8 cellular contexts compared by ENCODE assay signal in genomic region chr4:40228497-40229365, GRCh38. TPM values are rescaled to one million over a fixed set of nuclear protein-coding genes. Genes with fewer than 3 reads are reported as not detected.
DNase-seq lines count a peak whose midpoint lies in the region; ATAC-seq, FAIRE-seq and TF ChIP-seq lines count a peak whose summit lies in the region.

No MANE protein-coding gene starts in this region.

- CTCF ChIA-PET in endothelial cell of umbilical vein (lab: Charles Lee) = interaction anchor here (1.1 to 2.1 kb wide), 5 partner anchors 79 to 96 kb away, joined by 3 to 7 read pairs (median 4); no protein-coding TSS in a partner anchor

- ATAC-seq in GM21423 (IDR thresholded peaks at IDR 0.05; ENCODE audit: unreplicated experiment) = peak; percentile 59

- peak; percentile 30 to 34 for TF ChIP-seq CTCF in endothelial cell of umbilical vein (IDR thresholded peaks at IDR 0.05; ENCODE audit: extremely low read depth in 1 of 2, insufficient read depth in 1 of 2, low read depth in 1 of 2, low read length in 2 of 2)

- no peak overlapping the region for H3K9ac ChIP-seq in endothelial cell of umbilical vein (replicated peaks; ENCODE audit: extremely low read depth, insufficient read depth, low read length)

- H3K36me3 ChIP-seq in KOPT-K1 (ENCODE audit: insufficient read depth, low read length) (peaks cover 79% of the 10 kb centered on the region), endothelial cell of umbilical vein (ENCODE audit: control insufficient read depth in 2 of 2, extremely low read depth in 1 of 2, insufficient read depth in 2 of 2, low read length in 2 of 2) (no peaks in the 10 kb centered on the region)

- H2AFZ ChIP-seq in endothelial cell of umbilical vein (ENCODE audit: low read depth, low read length) = no peak overlapping the region

- H3K4me1 ChIP-seq in endothelial cell of umbilical vein (ENCODE audit: control insufficient read depth, extremely low read depth, insufficient read depth, low read length) = no peaks in the 10 kb centered on the region

- DNase-seq in endothelial cell of umbilical vein (ENCODE audit: low read depth, low spot score) (no peak), NCI-H187 treated with DMSO at 0.1 percent for 48 hours (lab: John Stamatoyannopoulos, UW) (no peak), HK-2 (ENCODE audit: unreplicated experiment) (no peak), NCI-H2171 (lab: John Stamatoyannopoulos, UW) (no peak)
- no peak for DNase-seq in NK-92 treated with Interleukin-12 subunit alpha and Interleukin-12 subunit beta, amount 100 ng/mL, for 24 hours (lab: John Stamatoyannopoulos, UW)

- intact Hi-C loops in endothelial cell of umbilical vein (cut with micrococcal nuclease) = loop anchor here (1.0 kb wide), 1 partner anchor 81 kb away; no protein-coding TSS in a partner anchor

- peak overlapping the region; percentile 34; the same call in 1 of the 2 replicates for H3K4me3 ChIP-seq in GM08714 (ENCODE audit: low read length)
- H3K4me3 ChIP-seq in endothelial cell of umbilical vein (replicated peaks in 1 of 3; ENCODE audit: insufficient read depth in 1 of 3, low read depth in 1 of 3, low read length in 3 of 3) = no peak overlapping the region

- no peaks in the 10 kb centered on the region for H4K20me1 ChIP-seq in endothelial cell of umbilical vein (replicated peaks; ENCODE audit: control insufficient read depth, extremely low read depth, insufficient read depth, low read length)

- H3K4me2 ChIP-seq in endothelial cell of umbilical vein (ENCODE audit: insufficient read depth, low read length) = no peak overlapping the region

- TF ChIP-seq POLR2A in endothelial cell of umbilical vein (IDR thresholded peaks at IDR 0.05; ENCODE audit: low read depth, low read length) = no peak

- no TSS peak for BruUV-seq in endothelial cell of umbilical vein (replicated peaks; lab: Mats Ljungman, UMichigan)

- FAIRE-seq in endothelial cell of umbilical vein (lab: Jason Lieb, UNC) = peak; percentile 66

- no peaks in the 10 kb centered on the region for H3K9me3 ChIP-seq in KOPT-K1 (ENCODE audit: insufficient read depth, low read length, poor library complexity, severe bottlenecking)
- H3K9me3 ChIP-seq in endothelial cell of umbilical vein (replicated peaks; ENCODE audit: control insufficient read depth, insufficient read depth, low read length) = no peaks in the 10 kb centered on the region

- POLR2A ChIA-PET in endothelial cell of umbilical vein (lab: Charles Lee) = no interaction called here

- no peaks in the 10 kb centered on the region for H3K27me3 ChIP-seq in endothelial cell of umbilical vein (ENCODE audit: control insufficient read depth in 2 of 2, insufficient read depth in 2 of 2, low read length in 2 of 2)

- H3K79me2 ChIP-seq in endothelial cell of umbilical vein (ENCODE audit: control insufficient read depth, insufficient read depth, low read length) = no peaks in the 10 kb centered on the region

- no peaks in the 10 kb centered on the region for H3K9me1 ChIP-seq in endothelial cell of umbilical vein (replicated peaks; ENCODE audit: control insufficient read depth, extremely low read depth, insufficient read depth, low read length)

- H3K27ac ChIP-seq in KOPT-K1 (ENCODE audit: low read depth, low read length, poor library complexity, severe bottlenecking) = peak overlapping the region; percentile 80
- H3K27ac ChIP-seq in endothelial cell of umbilical vein (ENCODE audit: insufficient read depth, low read depth, low read length) = no peak overlapping the region

- dilution Hi-C loops in endothelial cell of umbilical vein (cut with MboI; ENCODE audit: extremely low pct_ligation_motif_present, low sequenced_read_pairs) = no loop called here

TF ChIP-seq in endothelial cell of umbilical vein, 7 proteins besides CTCF, POLR2A, EP300 and RAD21:
- TF ChIP-seq FOS (IDR thresholded peaks at IDR 0.05; ENCODE audit: borderline replicate concordance, insufficient read depth, low read length) (no peak), EZH2 (IDR thresholded peaks at IDR 0.05; ENCODE audit: borderline replicate concordance, low read depth, low read length, severe bottlenecking) (no peak), JUN (IDR thresholded peaks at IDR 0.05; ENCODE audit: borderline replicate concordance, insufficient read depth, insufficient read length, low read depth) (no peak), MAX (IDR thresholded peaks at IDR 0.05; ENCODE audit: insufficient read depth, insufficient read length) (no peak), POLR2AphosphoS5 (IDR thresholded peaks at IDR 0.05; ENCODE audit: insufficient read depth, low read depth, low read length) (no peak), GATA2 (IDR thresholded peaks at IDR 0.05; ENCODE audit: insufficient read depth, insufficient read length, low read depth, low read length) (no peak), MYC (IDR thresholded peaks at IDR 0.05; ENCODE audit: low read depth, low read length) (no peak)

RNA-seq across cellular contexts. Expression of gene RHOH, which starts 31.9 kb away (rescaled TPM):
- 0.30 TPM in 1 of 2 replicates, not detected in the other for total RNA-seq in endothelial cell of umbilical vein
- polyA plus RNA-seq in endothelial cell of umbilical vein = not detected in 2 replicates
- not detected in 2 replicates for polyA plus RNA-seq in endothelial cell of umbilical vein (2011; cell fraction: cytosol; rRNA removed)
- polyA plus RNA-seq in endothelial cell of umbilical vein (2011; cell fraction: nucleus; rRNA removed) = 0.12 TPM in 1 of 2 replicates, not detected in the other
- polyA plus RNA-seq in endothelial cell of umbilical vein (2012) = not detected in 2 replicates
- 1.0 TPM in 1 of 2 replicates, not detected in the other for polyA minus RNA-seq in endothelial cell of umbilical vein
- not detected for polyA minus RNA-seq in endothelial cell of umbilical vein (2011; cell fraction: cytosol; rRNA and poly(A)+ RNA removed)
- polyA minus RNA-seq in endothelial cell of umbilical vein (2011; cell fraction: nucleus; rRNA and poly(A)+ RNA removed) = not detected in 2 replicates
